ENCODE assay signal across 8 cellular contexts in the genomic region with DNA sequence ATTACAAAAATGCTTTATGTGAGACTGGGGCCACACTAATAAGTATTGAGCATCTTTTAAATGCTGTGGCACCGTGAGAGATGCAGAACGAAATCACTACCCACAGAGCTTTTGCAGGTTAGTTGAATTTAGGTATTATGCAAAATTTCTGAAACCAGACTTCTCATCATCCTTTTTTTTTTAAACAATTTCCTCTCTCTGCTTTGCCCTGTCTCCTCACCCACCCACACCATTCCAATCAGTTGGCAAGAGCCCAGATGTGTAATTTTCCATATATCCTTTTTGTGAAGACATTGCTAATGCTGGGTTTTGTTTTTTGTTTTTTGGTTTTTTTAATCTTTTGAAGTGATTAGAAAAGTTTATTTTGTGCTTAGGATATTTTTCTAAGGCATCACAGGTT. TPM values are rescaled to one million over a fixed set of nuclear protein-coding genes. Genes with fewer than 3 reads are reported as not detected.
A peak's percentile ranks its signal among the peaks of the same experiment; 100 is the strongest.
DNase-seq lines count a peak whose midpoint lies in the region; ATAC-seq and TF ChIP-seq lines count a peak whose summit lies in the region.

No MANE protein-coding gene starts in this region.

- no peaks in the 10 kb centered on the region for H3K9me3 ChIP-seq in Panc1 (ENCODE audit: control insufficient read depth, insufficient read depth, low read depth, low read length)
- H3K9me3 ChIP-seq in esophagus squamous epithelium: no peaks in the 10 kb centered on the region
- no peaks in the 10 kb centered on the region for H3K9me3 ChIP-seq in testis

- POLR2A ChIA-PET in Panc1 (lab: Charles Lee): no interaction called here

- TF ChIP-seq CTCF in Panc1 (IDR thresholded peaks at IDR 0.05) (no peak), esophagus squamous epithelium (IDR thresholded peaks at IDR 0.05) (no peak), retinal pigment epithelial cell (conservative IDR thresholded peaks at IDR 0.05; ENCODE audit: low read depth, low read length) (no peak), testis (IDR thresholded peaks at IDR 0.05) (no peak)

- no peak for TF ChIP-seq POLR2A in esophagus squamous epithelium (IDR thresholded peaks at IDR 0.05)
- TF ChIP-seq POLR2A in testis (IDR thresholded peaks at IDR 0.05): no peak

- intact Hi-C loops in Panc1 (cut with micrococcal nuclease; ENCODE audit: unreplicated experiment) (no loop called here), esophagus squamous epithelium (cut with DNase I) (no loop called here), testis (cut with DNase I; ENCODE audit: low total_unique reads) (no loop called here)

- CTCF ChIA-PET in Panc1 (lab: Charles Lee): no interaction called here

- 47 to 52% methylated on average over 2 of the region's 2 CpGs for WGBS in esophagus squamous epithelium, 2 donors
- WGBS in testis, 2 donors: 48 to 57% methylated on average over 2 of the region's 2 CpGs

- BruUV-seq in Panc1 (replicated peaks; lab: Mats Ljungman, UMichigan): no TSS peak

- peaks cover 14% of the 10 kb centered on the region for H3K36me3 ChIP-seq in Panc1 (ENCODE audit: control insufficient read depth, insufficient read depth, low read length)
- H3K36me3 ChIP-seq in esophagus squamous epithelium: peaks cover 0 to 25% (median 0%) of the 10 kb centered on the region in 3 donors
- H3K36me3 ChIP-seq in testis (ENCODE audit: low read depth, missing control alignments): no peaks in the 10 kb centered on the region

- in situ Hi-C loops in Panc1 (cut with HindIII; ENCODE audit: low pct_unique_long_range_greater_than_20kb, low sequenced_read_pairs): no loop called here

- no peak for ATAC-seq in Panc1
- no peak for ATAC-seq in GM19351 (IDR thresholded peaks at IDR 0.05; ENCODE audit: unreplicated experiment)
- no peak for ATAC-seq in GM18909 (IDR thresholded peaks at IDR 0.05; ENCODE audit: poor library complexity, unreplicated experiment)

- H3K27me3 ChIP-seq in Panc1 (ENCODE audit: control insufficient read depth, insufficient read depth, low read length) (no peaks in the 10 kb centered on the region), esophagus squamous epithelium (no peaks in the 10 kb centered on the region), testis (no peaks in the 10 kb centered on the region)

- peaks cover 10% of the 10 kb centered on the region for H3K4me1 ChIP-seq in Panc1 (ENCODE audit: control insufficient read depth, insufficient read depth, low read length)
- H3K4me1 ChIP-seq in esophagus squamous epithelium: peaks cover 0 to 22% (median 10%) of the 10 kb centered on the region in 3 donors
- H3K4me1 ChIP-seq in testis: peaks cover 8% of the 10 kb centered on the region

- H3K4me3 ChIP-seq in Panc1 (ENCODE audit: low read depth in 2 of 2, low read length in 2 of 2) (peak overlapping the region; percentile 80 to 94), esophagus squamous epithelium (peak overlapping the region in 3 of 4 donors; percentile 66 to 89 (median 87)), retinal pigment epithelial cell (ENCODE audit: low read length) (peak overlapping the region; percentile 96), testis (peak overlapping the region in 1 of 2 donors; percentile 85)

- H3K27ac ChIP-seq in Panc1 (ENCODE audit: low read length) (peak overlapping the region; percentile 97), esophagus squamous epithelium (no peak overlapping the region), testis (no peak overlapping the region)

- DNase-seq in GM03348 (ENCODE audit: low spot score): peak; percentile 33
- no peak for DNase-seq in Panc1 (ENCODE audit: low read depth, low spot score)
- no peak for DNase-seq in esophagus squamous epithelium (lab: John Stamatoyannopoulos, UW)
- no peak for DNase-seq in retinal pigment epithelial cell (ENCODE audit: low read depth)
- no peak for DNase-seq in NCI-H446 treated with DMSO at 0.1 percent for 48 hours (lab: John Stamatoyannopoulos, UW)
- DNase-seq in testis: no peak

RNA-seq across cellular contexts. Expression of a gene that starts 1.1 kb away (rescaled TPM):
- 20.1 TPM for total RNA-seq in Panc1 (2021; ENCODE audit: unreplicated experiment)
- polyA plus RNA-seq in Panc1 (2012; ENCODE audit: insufficient read length): 17.9 TPM
- 10 to 100 TPM in 3 of 4 donors, 1 to 10 TPM in 1; 3.6 to 23.1 (median 14.6) TPM for total RNA-seq in esophagus squamous epithelium
- total RNA-seq in testis: 10 to 100 TPM; 28.5 to 32.0 TPM
- 39.0 TPM for polyA plus RNA-seq in testis (ENCODE audit: insufficient read depth, low read depth, low replicate concordance)

RNA-seq across cellular contexts. Expression of a gene that starts 56.1 kb away (rescaled TPM):
- total RNA-seq in Panc1 (2021; ENCODE audit: unreplicated experiment): 34.3 TPM
- polyA plus RNA-seq in Panc1 (2012; ENCODE audit: insufficient read length): 31.4 TPM
- total RNA-seq in esophagus squamous epithelium: 10 to 100 TPM; 32.8 to 49.6 (median 39.9) TPM
- 10 to 100 TPM; 13.6 to 15.9 TPM for total RNA-seq in testis
- 27.9 TPM for polyA plus RNA-seq in testis (ENCODE audit: insufficient read depth, low read depth, low replicate concordance)
